ENCODE assay signal across 19 cellular contexts in the genomic region with DNA sequence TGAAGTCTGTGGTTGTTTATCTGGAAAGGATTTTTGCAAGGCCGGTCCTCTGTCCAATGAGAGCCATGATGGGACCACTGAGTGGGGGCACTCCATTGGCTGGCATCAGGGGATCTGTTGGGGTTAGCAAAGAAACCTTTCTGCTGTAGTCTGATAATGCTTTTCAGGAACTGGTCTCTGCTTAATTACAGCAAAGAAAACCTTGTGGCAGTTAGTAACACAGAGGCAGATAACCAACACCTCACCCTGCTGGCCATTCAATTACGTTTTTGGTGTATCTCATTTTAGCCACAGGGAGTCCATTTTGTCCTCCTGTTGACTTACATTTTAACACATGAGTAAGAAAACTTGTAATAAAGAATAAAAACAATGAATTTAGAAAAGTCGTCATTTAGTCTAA.
DNase-seq lines count a peak whose midpoint lies in the region; ATAC-seq and TF ChIP-seq lines count a peak whose summit lies in the region.
"Had no signal": no experiment of that assay in that cellular context is flagged by ENCODE, and none has a peak within 500 bp of the region (broad histone marks: within the 10 kb centered on the region; RNA-seq: fewer than 3 reads in every experiment).

No MANE protein-coding gene starts in this region.

- H3K9me3 ChIP-seq in H9 (ENCODE audit: control insufficient read depth, low read depth, low read length), result no peaks in the 10 kb centered on the region
- H3K9me3 ChIP-seq in right cardiac atrium (ENCODE audit: control insufficient read depth, low read length), result no peaks in the 10 kb centered on the region
- H3K9me3 ChIP-seq: BE2C had no signal

- H3K36me3 Mint-ChIP-seq in H9 (ENCODE audit: insufficient read depth in 1 of 3, low read depth in 3 of 3) (no peaks in the 10 kb centered on the region; a peak in 1 of 7 replicates), WTC11 (no peaks in the 10 kb centered on the region)
- H3K36me3 Mint-ChIP-seq: CD4-positive, CD25-positive, alpha-beta regulatory T cell; IgD-negative memory B cell had no signal

- no peaks in the 10 kb centered on the region for H3K79me1 ChIP-seq in H9 (ENCODE audit: insufficient read depth, low read depth, low read length, poor library complexity, severe bottlenecking)
- H3K79me1 ChIP-seq in mesendoderm (ENCODE audit: low read length), result no peaks in the 10 kb centered on the region

- no peak overlapping the region for H2BK12ac ChIP-seq in H9 (ENCODE audit: insufficient read length, low read depth, low read length)

- POLR2A ChIA-PET in WTC11 (lab: Charles Lee), result no interaction called here

- H3T11ph ChIP-seq in H9 (ENCODE audit: low read length), result no peak overlapping the region

- no peak overlapping the region for H3K27ac ChIP-seq in H9 (ENCODE audit: insufficient read length, low read depth, low read length)
- no peak overlapping the region for H3K27ac ChIP-seq in mesendoderm (ENCODE audit: low read depth, low read length)
- no peak overlapping the region for H3K27ac ChIP-seq in right cardiac atrium (ENCODE audit: low read length)
- H3K27ac ChIP-seq: GM23248 had no signal

- CTCF ChIA-PET in WTC11 (lab: Charles Lee), result no interaction called here

- H3K4me3 Mint-ChIP-seq in H9 (no peak overlapping the region), WTC11 (no peak overlapping the region)
- H3K4me3 Mint-ChIP-seq: CD4-positive, CD25-positive, alpha-beta regulatory T cell; IgD-negative memory B cell had no signal

- no peak for DNase-seq in H9
- DNase-seq in WTC11 (ENCODE audit: low spot score), result no peak
- peak; percentile 54 for DNase-seq in mesendoderm
- DNase-seq in activated effector memory CD4-positive, alpha-beta T cell treated with Interleukin-2 at 50 U/mL for 16 hours, result no peak
- no peak for DNase-seq in right cardiac atrium
- DNase-seq in GF-D8 (lab: John Stamatoyannopoulos, UW), result no peak
- DNase-seq: ACHN; BE2C; C1 segment of cervical spinal cord; CD4-positive, CD25-positive, alpha-beta regulatory T cell; DMS153; DMS79; GM23248; H7; KBM-7 had no signal

- no peak overlapping the region for H2BK20ac ChIP-seq in H9 (ENCODE audit: low read depth, low read length, poor library complexity, severe bottlenecking)

- H3K4ac ChIP-seq in H9 (ENCODE audit: low read depth, low read length), result no peak overlapping the region
- H3K4ac ChIP-seq in mesendoderm (ENCODE audit: low read depth, low read length), result no peak overlapping the region

- no peaks in the 10 kb centered on the region for H3K27me3 ChIP-seq in H9 (ENCODE audit: insufficient read depth, low read length)
- no peaks in the 10 kb centered on the region for H3K27me3 ChIP-seq in mesendoderm (ENCODE audit: insufficient read depth, low read length, poor library complexity)
- no peaks in the 10 kb centered on the region for H3K27me3 ChIP-seq in right cardiac atrium (ENCODE audit: control insufficient read depth, insufficient read depth)
- H3K27me3 ChIP-seq: BE2C had no signal

- no peaks in the 10 kb centered on the region for H3K36me3 ChIP-seq in mesendoderm (ENCODE audit: control insufficient read depth, insufficient read depth, low read length)
- H3K36me3 ChIP-seq: BE2C had no signal

- H3K27ac Mint-ChIP-seq in H9 (no peak overlapping the region), WTC11 (no peak overlapping the region)
- H3K27ac Mint-ChIP-seq: CD4-positive, CD25-positive, alpha-beta regulatory T cell; IgD-negative memory B cell had no signal

- H3K4me1 Mint-ChIP-seq in H9, result peaks cover 0 to 6% of the 10 kb centered on the region in 2 experiments; a peak in 2 of 4 replicates
- peaks cover 7% of the 10 kb centered on the region; the same call in 1 of the 2 replicates for H3K4me1 Mint-ChIP-seq in WTC11
- H3K4me1 Mint-ChIP-seq: CD4-positive, CD25-positive, alpha-beta regulatory T cell had no signal

- H4K20me1 ChIP-seq in H9 (ENCODE audit: control insufficient read depth, insufficient read depth, insufficient read length), result no peaks in the 10 kb centered on the region

- TF ChIP-seq CTCF in H9 (conservative IDR thresholded peaks at IDR 0.05) (peak; percentile 31; the same call in 1 of the 3 replicates), WTC11 (IDR thresholded peaks at IDR 0.05) (no peak)

- H3K23ac ChIP-seq in H9 (ENCODE audit: insufficient read length, low read depth, low read length) (no peak overlapping the region), mesendoderm (ENCODE audit: low read length) (no peak overlapping the region)

- H4K8ac ChIP-seq in H9 (replicated peaks; ENCODE audit: insufficient read length, low read depth, low read length), result no peak overlapping the region
- no peak overlapping the region for H4K8ac ChIP-seq in mesendoderm (ENCODE audit: low read depth, low read length)

- H3K9ac ChIP-seq in H9 (ENCODE audit: extremely low read depth, insufficient read length, low read length), result no peak overlapping the region
- H3K9ac ChIP-seq in mesendoderm (ENCODE audit: low read length), result no peak overlapping the region
- H3K9ac ChIP-seq: GM23248 had no signal

- no peak overlapping the region for H2AK5ac ChIP-seq in H9 (ENCODE audit: insufficient read length, low read length)
- H2AK5ac ChIP-seq in mesendoderm (ENCODE audit: low read length), result no peak overlapping the region

- H3K4me2 ChIP-seq in H9 (ENCODE audit: insufficient read depth, insufficient read length, low read length) (no peak overlapping the region), mesendoderm (ENCODE audit: low read length) (no peak overlapping the region)

- no peak overlapping the region for H4K91ac ChIP-seq in H9 (ENCODE audit: insufficient read length, low read depth, low read length)

- H3K79me2 ChIP-seq in H9 (ENCODE audit: insufficient read depth, low read length) (no peaks in the 10 kb centered on the region), mesendoderm (ENCODE audit: control insufficient read depth, insufficient read depth, low read length) (no peaks in the 10 kb centered on the region)

- H2BK120ac ChIP-seq in H9 (ENCODE audit: low read depth, low read length, poor library complexity, severe bottlenecking) (no peak overlapping the region), mesendoderm (ENCODE audit: low read depth, low read length) (no peak overlapping the region)

- H2BK5ac ChIP-seq in H9 (ENCODE audit: insufficient read length, low read length), result no peak overlapping the region
- no peak overlapping the region for H2BK5ac ChIP-seq in mesendoderm (ENCODE audit: low read length)

- H3K27me3 Mint-ChIP-seq in H9 (ENCODE audit: low read depth), result no peaks in the 10 kb centered on the region
- H3K27me3 Mint-ChIP-seq in WTC11 (ENCODE audit: low read depth), result no peaks in the 10 kb centered on the region; the same call in 1 of the 2 replicates
- H3K27me3 Mint-ChIP-seq: CD4-positive, CD25-positive, alpha-beta regulatory T cell; IgD-negative memory B cell had no signal

- H3K4me1 ChIP-seq in H9 (ENCODE audit: insufficient read depth, low read length) (no peaks in the 10 kb centered on the region), mesendoderm (ENCODE audit: control insufficient read depth, low read depth, low read length) (no peaks in the 10 kb centered on the region), right cardiac atrium (ENCODE audit: control insufficient read depth, insufficient read depth, low read length) (no peaks in the 10 kb centered on the region)
- H3K4me1 ChIP-seq: BE2C had no signal

- H3K56ac ChIP-seq in H9 (ENCODE audit: insufficient read length, low read depth, low read length) (no peak overlapping the region), mesendoderm (ENCODE audit: low read length) (no peak overlapping the region)

- H3K4me3 ChIP-seq in mesendoderm (ENCODE audit: low read length), result no peak overlapping the region
- H3K4me3 ChIP-seq in right cardiac atrium (ENCODE audit: low read length), result no peak overlapping the region
- H3K4me3 ChIP-seq: GM12878, GM23248 had no signal

- intact Hi-C loops in right cardiac atrium (cut with DNase I), result no loop called here

- WGBS in H9 (ENCODE audit: extremely low coverage, insufficient read length, low lambda C conversion rate), result no CpG with 5 or more reads among the region's 3 CpGs
- WGBS in mesendoderm (ENCODE audit: extremely low coverage, insufficient coverage, low lambda C conversion rate), result no CpG with 5 or more reads among the region's 3 CpGs
- 70% methylated on average over 3 of the region's 3 CpGs for WGBS in right cardiac atrium

- no peak overlapping the region for H2BK15ac ChIP-seq in H9 (ENCODE audit: low read depth, low read length)
- H2BK15ac ChIP-seq in mesendoderm (replicated peaks; ENCODE audit: low read depth), result no peak overlapping the region

- H4K5ac ChIP-seq in H9 (ENCODE audit: insufficient read length, low read depth, low read length) (no peak overlapping the region), mesendoderm (ENCODE audit: low read length) (no peak overlapping the region)

- no peaks in the 10 kb centered on the region for H3K9me3 Mint-ChIP-seq in H9
- 0 out of 2 replicates have a peak, but pooled peaks cover 4% of the 10 kb centered on the region for H3K9me3 Mint-ChIP-seq in WTC11

- H3K23me2 ChIP-seq in H9 (ENCODE audit: insufficient read length, low read depth, low read length, poor library complexity, severe bottlenecking), result no peaks in the 10 kb centered on the region

- no peak overlapping the region for H3K14ac ChIP-seq in H9 (ENCODE audit: insufficient read depth, low read length)

- H3K18ac ChIP-seq in H9 (ENCODE audit: insufficient read length, low read depth, low read length), result no peak overlapping the region
- no peak overlapping the region for H3K18ac ChIP-seq in mesendoderm (ENCODE audit: low read length)

- ATAC-seq in WTC11 (peak; percentile 47; the same call in 1 of the 2 replicates), GM18517 (IDR thresholded peaks at IDR 0.05; ENCODE audit: unreplicated experiment) (no peak), right cardiac atrium (no peak)
- ATAC-seq: GM12878, HepG2 had no signal

- no peak overlapping the region for H2AFZ ChIP-seq in H9 (ENCODE audit: low read length)
- H2AFZ ChIP-seq: GM23248 had no signal

TF ChIP-seq in WTC11, 78 proteins besides CTCF, POLR2A, EP300 and RAD21 (continues in another document):
- TF ChIP-seq, protein P1, sequence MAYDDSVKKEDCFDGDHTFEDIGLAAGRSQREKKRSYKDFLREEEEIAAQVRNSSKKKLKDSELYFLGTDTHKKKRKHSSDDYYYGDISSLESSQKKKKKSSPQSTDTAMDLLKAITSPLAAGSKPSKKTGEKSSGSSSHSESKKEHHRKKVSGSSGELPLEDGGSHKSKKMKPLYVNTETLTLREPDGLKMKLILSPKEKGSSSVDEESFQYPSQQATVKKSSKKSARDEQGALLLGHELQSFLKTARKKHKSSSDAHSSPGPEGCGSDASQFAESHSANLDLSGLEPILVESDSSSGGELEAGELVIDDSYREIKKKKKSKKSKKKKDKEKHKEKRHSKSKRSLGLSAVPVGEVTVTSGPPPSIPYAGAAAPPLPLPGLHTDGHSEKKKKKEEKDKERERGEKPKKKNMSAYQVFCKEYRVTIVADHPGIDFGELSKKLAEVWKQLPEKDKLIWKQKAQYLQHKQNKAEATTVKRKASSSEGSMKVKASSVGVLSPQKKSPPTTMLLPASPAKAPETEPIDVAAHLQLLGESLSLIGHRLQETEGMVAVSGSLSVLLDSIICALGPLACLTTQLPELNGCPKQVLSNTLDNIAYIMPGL (CRISPR knock-in tag; IDR thresholded peaks at IDR 0.05), result no peak
